In genomic region chr4:87896020-87896621, GRCh38 we compare ENCODE assay signal across 8 cellular contexts.
DNase-seq lines count a peak whose midpoint lies in the region; ATAC-seq and TF ChIP-seq lines count a peak whose summit lies in the region.

No MANE protein-coding gene starts in this region.

- intact Hi-C loops in ovary (cut with DNase I): no loop called here

- no peak for TF ChIP-seq POLR2A in ovary (IDR thresholded peaks at IDR 0.05)

- no peak overlapping the region for H3K27ac ChIP-seq in ovary

- H3K27me3 ChIP-seq in ovary: no peaks in the 10 kb centered on the region

- TF ChIP-seq CTCF in fibroblast of villous mesenchyme (IDR thresholded peaks at IDR 0.05; ENCODE audit: insufficient read depth, low read depth, low read length) (no peak), GM10266 (IDR thresholded peaks at IDR 0.05; ENCODE audit: control insufficient read depth, insufficient read depth, low read depth, missing control alignments) (no peak), ovary (IDR thresholded peaks at IDR 0.05) (no peak)

- peak; percentile 7 for DNase-seq in activated T-cell treated with anti-CD3 and anti-CD28 coated beads for 48 hours (ENCODE audit: low read depth)
- no peak for DNase-seq in activated T-cell treated with anti-CD3 and anti-CD28 coated beads, Interleukin-2, amount 50 U/mL, for 1 hour
- peak; percentile 90 for DNase-seq in SKM-1 (lab: John Stamatoyannopoulos, UW; ENCODE audit: unreplicated experiment)
- DNase-seq in fibroblast of villous mesenchyme (ENCODE audit: low read depth): peak; percentile 76
- peak; percentile 39 for DNase-seq in smooth muscle cell of the brain vasculature (ENCODE audit: low read depth, low spot score)
- DNase-seq in GM10266 (ENCODE audit: extremely low spot score): no peak
- no peak for DNase-seq in ovary

- no peak overlapping the region for H3K4me3 ChIP-seq in fibroblast of villous mesenchyme (ENCODE audit: low read depth, low read length)
- H3K4me3 ChIP-seq in ovary: no peak overlapping the region

- no peaks in the 10 kb centered on the region for H3K4me1 ChIP-seq in ovary (ENCODE audit: insufficient read depth)

- H3K36me3 ChIP-seq in ovary: no peaks in the 10 kb centered on the region

- ATAC-seq in HG03457 (IDR thresholded peaks at IDR 0.05; ENCODE audit: unreplicated experiment): no peak

- no peaks in the 10 kb centered on the region for H3K9me3 ChIP-seq in ovary

- WGBS in ovary, 3 donors: 42 to 53% (median 52%) methylated on average over 7 of the region's 7 CpGs

- TF ChIP-seq EP300 in ovary (IDR thresholded peaks at IDR 0.05): no peak

Comparison
In these comparisons a context has a peak if more than half of its experiments do, and no peak if none do; other contexts are left out.
1. DNase-seq: peak in activated T-cell treated with anti-CD3 and anti-CD28 coated beads for 48 hours (single experiment), SKM-1 (single experiment), fibroblast of villous mesenchyme (single experiment) and smooth muscle cell of the brain vasculature (single experiment); none in activated T-cell treated with anti-CD3 and anti-CD28 coated beads, Interleukin-2, amount 50 U/mL, for 1 hour (single experiment), GM10266 (single experiment) and ovary (0 of 5).